ENCODE assay signal across 1 cellular context in the genomic region with DNA sequence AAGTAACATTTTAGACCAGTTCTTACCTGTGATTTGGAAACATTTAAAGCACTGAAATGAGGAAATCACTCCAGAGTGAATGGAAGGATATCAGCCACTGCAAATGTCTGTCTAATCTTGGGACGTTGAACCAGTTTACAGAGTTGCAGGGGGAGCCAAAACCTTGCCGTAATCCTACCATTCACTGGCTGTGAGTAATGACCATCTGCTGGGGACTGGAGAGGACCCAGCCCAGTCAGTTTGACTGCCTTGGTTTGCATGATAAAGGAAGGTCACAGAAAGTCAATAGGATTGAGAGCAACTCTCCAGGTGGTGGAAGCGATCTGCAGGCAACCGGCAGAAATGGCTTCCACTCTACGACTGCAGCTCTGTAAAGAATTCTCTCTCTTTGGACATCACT.
TF ChIP-seq lines count a peak whose summit lies in the region.

No MANE protein-coding gene starts in this region.

TF ChIP-seq in HepG2, 621 proteins besides CTCF, POLR2A, EP300 and RAD21 (continued from another document and continues in another):
- TF ChIP-seq ZBTB26 (CRISPR knock-in tag; IDR thresholded peaks at IDR 0.05; ENCODE audit: borderline replicate concordance): 0 out of 2 replicates have a peak, but pooled peaks have one; percentile 43
- TF ChIP-seq ZNF263 (CRISPR knock-in tag; IDR thresholded peaks at IDR 0.05): no peak
- TF ChIP-seq HOXA7 (CRISPR knock-in tag; IDR thresholded peaks at IDR 0.05): no peak
- TF ChIP-seq ZNF777 (CRISPR knock-in tag; IDR thresholded peaks at IDR 0.05): no peak
- TF ChIP-seq NFATC3 (CRISPR knock-in tag; IDR thresholded peaks at IDR 0.05): no peak
- no peak for TF ChIP-seq ZNF790 (CRISPR knock-in tag; IDR thresholded peaks at IDR 0.05; ENCODE audit: borderline replicate concordance)
- no peak for TF ChIP-seq ZNF768 (CRISPR knock-in tag; IDR thresholded peaks at IDR 0.05)
- TF ChIP-seq TOPORS (CRISPR knock-in tag; IDR thresholded peaks at IDR 0.05): no peak
- TF ChIP-seq TGIF2 (CRISPR knock-in tag; IDR thresholded peaks at IDR 0.05): no peak
- no peak for TF ChIP-seq ARID4A (CRISPR knock-in tag; IDR thresholded peaks at IDR 0.05; ENCODE audit: borderline replicate concordance)
- TF ChIP-seq FUBP1 (CRISPR knock-in tag; IDR thresholded peaks at IDR 0.05; ENCODE audit: borderline replicate concordance): no peak
- TF ChIP-seq TFDP1 (CRISPR knock-in tag; IDR thresholded peaks at IDR 0.05; ENCODE audit: borderline replicate concordance): peak; percentile 12; the same call in 1 of the 2 replicates
- no peak for TF ChIP-seq ZBTB14 (CRISPR knock-in tag; IDR thresholded peaks at IDR 0.05)
- TF ChIP-seq, protein P1, sequence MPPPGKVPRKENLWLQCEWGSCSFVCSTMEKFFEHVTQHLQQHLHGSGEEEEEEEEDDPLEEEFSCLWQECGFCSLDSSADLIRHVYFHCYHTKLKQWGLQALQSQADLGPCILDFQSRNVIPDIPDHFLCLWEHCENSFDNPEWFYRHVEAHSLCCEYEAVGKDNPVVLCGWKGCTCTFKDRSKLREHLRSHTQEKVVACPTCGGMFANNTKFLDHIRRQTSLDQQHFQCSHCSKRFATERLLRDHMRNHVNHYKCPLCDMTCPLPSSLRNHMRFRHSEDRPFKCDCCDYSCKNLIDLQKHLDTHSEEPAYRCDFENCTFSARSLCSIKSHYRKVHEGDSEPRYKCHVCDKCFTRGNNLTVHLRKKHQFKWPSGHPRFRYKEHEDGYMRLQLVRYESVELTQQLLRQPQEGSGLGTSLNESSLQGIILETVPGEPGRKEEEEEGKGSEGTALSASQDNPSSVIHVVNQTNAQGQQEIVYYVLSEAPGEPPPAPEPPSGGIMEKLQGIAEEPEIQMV (CRISPR knock-in tag; IDR thresholded peaks at IDR 0.05; ENCODE audit: low read depth): no peak
- no peak for TF ChIP-seq ZNF569 (CRISPR knock-in tag; IDR thresholded peaks at IDR 0.05; ENCODE audit: borderline replicate concordance)
- no peak for TF ChIP-seq RARG (CRISPR knock-in tag; IDR thresholded peaks at IDR 0.05; ENCODE audit: low read depth)
- no peak for TF ChIP-seq ZNF83 (CRISPR knock-in tag; IDR thresholded peaks at IDR 0.05; ENCODE audit: borderline replicate concordance)
- TF ChIP-seq SRF (IDR thresholded peaks at IDR 0.05; ENCODE audit: low read depth, low read length): no peak
- no peak for TF ChIP-seq ETV6 (CRISPR knock-in tag; conservative IDR thresholded peaks at IDR 0.05)
- TF ChIP-seq, protein P2, sequence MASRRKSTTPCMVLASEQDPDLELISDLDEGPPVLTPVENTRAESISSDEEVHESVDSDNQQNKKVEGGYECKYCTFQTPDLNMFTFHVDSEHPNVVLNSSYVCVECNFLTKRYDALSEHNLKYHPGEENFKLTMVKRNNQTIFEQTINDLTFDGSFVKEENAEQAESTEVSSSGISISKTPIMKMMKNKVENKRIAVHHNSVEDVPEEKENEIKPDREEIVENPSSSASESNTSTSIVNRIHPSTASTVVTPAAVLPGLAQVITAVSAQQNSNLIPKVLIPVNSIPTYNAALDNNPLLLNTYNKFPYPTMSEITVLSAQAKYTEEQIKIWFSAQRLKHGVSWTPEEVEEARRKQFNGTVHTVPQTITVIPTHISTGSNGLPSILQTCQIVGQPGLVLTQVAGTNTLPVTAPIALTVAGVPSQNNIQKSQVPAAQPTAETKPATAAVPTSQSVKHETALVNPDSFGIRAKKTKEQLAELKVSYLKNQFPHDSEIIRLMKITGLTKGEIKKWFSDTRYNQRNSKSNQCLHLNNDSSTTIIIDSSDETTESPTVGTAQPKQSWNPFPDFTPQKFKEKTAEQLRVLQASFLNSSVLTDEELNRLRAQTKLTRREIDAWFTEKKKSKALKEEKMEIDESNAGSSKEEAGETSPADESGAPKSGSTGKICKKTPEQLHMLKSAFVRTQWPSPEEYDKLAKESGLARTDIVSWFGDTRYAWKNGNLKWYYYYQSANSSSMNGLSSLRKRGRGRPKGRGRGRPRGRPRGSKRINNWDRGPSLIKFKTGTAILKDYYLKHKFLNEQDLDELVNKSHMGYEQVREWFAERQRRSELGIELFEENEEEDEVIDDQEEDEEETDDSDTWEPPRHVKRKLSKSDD (CRISPR knock-in tag; IDR thresholded peaks at IDR 0.05; ENCODE audit: low read depth): no peak
- TF ChIP-seq LRRFIP1 (CRISPR knock-in tag; conservative IDR thresholded peaks at IDR 0.05): no peak
- no peak for TF ChIP-seq ZNF724P (CRISPR knock-in tag; IDR thresholded peaks at IDR 0.05; ENCODE audit: borderline replicate concordance)
- TF ChIP-seq, protein P3, sequence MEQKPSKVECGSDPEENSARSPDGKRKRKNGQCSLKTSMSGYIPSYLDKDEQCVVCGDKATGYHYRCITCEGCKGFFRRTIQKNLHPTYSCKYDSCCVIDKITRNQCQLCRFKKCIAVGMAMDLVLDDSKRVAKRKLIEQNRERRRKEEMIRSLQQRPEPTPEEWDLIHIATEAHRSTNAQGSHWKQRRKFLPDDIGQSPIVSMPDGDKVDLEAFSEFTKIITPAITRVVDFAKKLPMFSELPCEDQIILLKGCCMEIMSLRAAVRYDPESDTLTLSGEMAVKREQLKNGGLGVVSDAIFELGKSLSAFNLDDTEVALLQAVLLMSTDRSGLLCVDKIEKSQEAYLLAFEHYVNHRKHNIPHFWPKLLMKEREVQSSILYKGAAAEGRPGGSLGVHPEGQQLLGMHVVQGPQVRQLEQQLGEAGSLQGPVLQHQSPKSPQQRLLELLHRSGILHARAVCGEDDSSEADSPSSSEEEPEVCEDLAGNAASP (CRISPR knock-in tag; IDR thresholded peaks at IDR 0.05; ENCODE audit: borderline replicate concordance): 0 out of 2 replicates have a peak, but pooled peaks have one; percentile 19
- TF ChIP-seq ZNF703 (CRISPR knock-in tag; IDR thresholded peaks at IDR 0.05; ENCODE audit: borderline replicate concordance): no peak
- TF ChIP-seq ISL2 (CRISPR knock-in tag; IDR thresholded peaks at IDR 0.05): no peak
- TF ChIP-seq RARA (CRISPR knock-in tag; IDR thresholded peaks at IDR 0.05): peak; percentile 44
- no peak for TF ChIP-seq ZNF550 (CRISPR knock-in tag; IDR thresholded peaks at IDR 0.05; ENCODE audit: borderline replicate concordance)
- TF ChIP-seq PLSCR1 (CRISPR knock-in tag; IDR thresholded peaks at IDR 0.05; ENCODE audit: borderline replicate concordance): no peak
- no peak for TF ChIP-seq ZNF484 (CRISPR knock-in tag; IDR thresholded peaks at IDR 0.05; ENCODE audit: borderline replicate concordance, low read depth)
- peak; percentile 24; the same call in 1 of the 2 replicates for TF ChIP-seq ADNP (CRISPR knock-in tag; IDR thresholded peaks at IDR 0.05)
- TF ChIP-seq, protein P4, sequence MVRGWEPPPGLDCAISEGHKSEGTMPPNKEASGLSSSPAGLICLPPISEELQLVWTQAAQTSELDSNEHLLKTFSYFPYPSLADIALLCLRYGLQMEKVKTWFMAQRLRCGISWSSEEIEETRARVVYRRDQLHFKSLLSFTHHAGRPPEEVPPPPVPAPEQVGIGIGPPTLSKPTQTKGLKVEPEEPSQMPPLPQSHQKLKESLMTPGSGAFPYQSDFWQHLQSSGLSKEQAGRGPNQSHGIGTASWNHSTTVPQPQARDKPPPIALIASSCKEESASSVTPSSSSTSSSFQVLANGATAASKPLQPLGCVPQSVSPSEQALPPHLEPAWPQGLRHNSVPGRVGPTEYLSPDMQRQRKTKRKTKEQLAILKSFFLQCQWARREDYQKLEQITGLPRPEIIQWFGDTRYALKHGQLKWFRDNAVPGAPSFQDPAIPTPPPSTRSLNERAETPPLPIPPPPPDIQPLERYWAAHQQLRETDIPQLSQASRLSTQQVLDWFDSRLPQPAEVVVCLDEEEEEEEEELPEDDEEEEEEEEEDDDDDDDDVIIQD (CRISPR knock-in tag; IDR thresholded peaks at IDR 0.05; ENCODE audit: low read depth): peak; percentile 97
- 0 out of 2 replicates have a peak, but pooled peaks have one; percentile 41 for TF ChIP-seq ZBTB20 (CRISPR knock-in tag; IDR thresholded peaks at IDR 0.05; ENCODE audit: borderline replicate concordance, low read depth)
- TF ChIP-seq RXRB (CRISPR knock-in tag; IDR thresholded peaks at IDR 0.05; ENCODE audit: borderline replicate concordance): peak; percentile 50; the same call in 1 of the 2 replicates
- peak; percentile 78 for TF ChIP-seq FOSL2 (CRISPR knock-in tag; IDR thresholded peaks at IDR 0.05)
